8 cellular contexts compared by ENCODE assay signal in the genomic region with DNA sequence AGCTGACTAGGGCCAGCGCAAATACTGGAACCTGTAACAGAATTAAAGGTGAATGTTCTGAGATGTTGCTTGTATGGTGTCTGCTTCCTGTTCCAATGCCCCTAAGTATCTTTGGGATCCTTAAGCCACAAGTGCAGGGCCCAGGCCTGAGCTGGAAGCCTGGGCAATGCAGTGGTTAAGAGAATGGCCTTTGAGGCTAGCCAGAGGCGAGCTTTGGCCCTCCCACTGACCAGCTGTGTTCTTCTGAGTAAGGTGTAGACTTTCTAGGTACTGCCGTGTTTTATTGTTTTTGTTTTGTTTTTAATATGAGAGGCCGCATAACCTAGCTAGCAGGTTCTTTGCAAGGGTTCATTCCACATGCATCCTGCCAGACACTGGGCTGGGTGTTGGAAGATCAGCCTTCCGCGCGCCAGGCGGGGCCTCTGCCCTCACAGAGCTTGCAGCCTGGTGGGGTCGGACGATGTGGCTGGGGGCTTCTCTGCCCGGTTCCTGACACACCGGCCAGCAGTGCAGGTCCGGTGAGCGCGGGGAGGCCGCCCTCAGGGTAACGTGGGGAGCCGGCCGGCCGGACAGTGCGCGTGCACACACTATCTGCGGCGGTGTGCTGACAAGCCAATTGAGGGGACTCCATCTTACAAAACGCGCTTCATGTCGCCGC. TPM values are rescaled to one million over a fixed set of nuclear protein-coding genes. Genes with fewer than 3 reads are reported as not detected.
DNase-seq lines count a peak whose midpoint lies in the region; ATAC-seq, FAIRE-seq and TF ChIP-seq lines count a peak whose summit lies in the region.

No MANE protein-coding gene starts in this region.

- H3K4me2 ChIP-seq in DOHH2 (ENCODE audit: low read length), result peak overlapping the region; percentile 99
- peak overlapping the region; percentile 100 for H3K4me2 ChIP-seq in OCI-LY1 (ENCODE audit: low read length)

- no peaks in the 10 kb centered on the region for H3K27me3 ChIP-seq in DOHH2 (ENCODE audit: control insufficient read depth, low read length)
- no peaks in the 10 kb centered on the region for H3K27me3 ChIP-seq in OCI-LY1 (ENCODE audit: insufficient read depth, low read length)
- H3K27me3 ChIP-seq in pancreas, result no peaks in the 10 kb centered on the region

- H3K9me3 ChIP-seq in DOHH2 (ENCODE audit: control insufficient read depth, insufficient read depth, low read length), result no peaks in the 10 kb centered on the region
- H3K9me3 ChIP-seq in OCI-LY1 (ENCODE audit: low read length), result no peaks in the 10 kb centered on the region
- H3K9me3 ChIP-seq in pancreas, result no peaks in the 10 kb centered on the region

- H4K20me1 ChIP-seq in DOHH2 (ENCODE audit: control insufficient read depth, insufficient read depth, low read depth, low read length), result no peaks in the 10 kb centered on the region
- no peaks in the 10 kb centered on the region for H4K20me1 ChIP-seq in OCI-LY1 (ENCODE audit: insufficient read depth, low read length)

- TF ChIP-seq CTCF in DOHH2 (IDR thresholded peaks at IDR 0.05; ENCODE audit: low read depth, low read length, poor library complexity, severe bottlenecking) (no peak), OCI-LY1 (IDR thresholded peaks at IDR 0.05; ENCODE audit: low read length) (no peak), pancreas (IDR thresholded peaks at IDR 0.05) (no peak)

- H3K9ac ChIP-seq in OCI-LY1 (ENCODE audit: low read length), result peak overlapping the region; percentile 88

- H3K27ac ChIP-seq in DOHH2 (ENCODE audit: low read depth, low read length) (no peak overlapping the region; the same call in 1 of the 2 replicates), OCI-LY1 (ENCODE audit: low read depth, low read length, poor library complexity, severe bottlenecking) (peak overlapping the region; percentile 48), epithelial cell of prostate (peak overlapping the region; percentile 85), pancreas (peak overlapping the region; percentile 87 to 93 (median 90))

- intact Hi-C loops in pancreas (cut with DNase I), result no loop called here

- H3K9me2 ChIP-seq in DOHH2 (replicated peaks; ENCODE audit: control insufficient read depth, low read length), result no peaks in the 10 kb centered on the region
- H3K9me2 ChIP-seq in OCI-LY1 (ENCODE audit: low read depth, low read length), result no peaks in the 10 kb centered on the region

- peaks cover 31% of the 10 kb centered on the region for H3K4me1 ChIP-seq in DOHH2 (ENCODE audit: control insufficient read depth, low read length)
- H3K4me1 ChIP-seq in OCI-LY1 (ENCODE audit: insufficient read depth, low read length, severe bottlenecking), result peaks cover 37% of the 10 kb centered on the region
- H3K4me1 ChIP-seq in pancreas, result peaks cover 0 to 30% (median 10%) of the 10 kb centered on the region in 3 donors

- no peak for FAIRE-seq in pancreas (lab: Jason Lieb, UNC)

- DNase-seq in epithelial cell of prostate (ENCODE audit: low read depth, low spot score) (no peak), pancreas (peak in 1 of 6 donors; percentile 30), NCI-H2196 treated with DMSO at 0.1 percent for 48 hours (lab: John Stamatoyannopoulos, UW; ENCODE audit: unreplicated experiment) (no peak), NCI-H526 (lab: John Stamatoyannopoulos, UW) (no peak), amniotic stem cell (lab: John Stamatoyannopoulos, UW) (no peak)

- H3K4me3 ChIP-seq in DOHH2 (ENCODE audit: low read length) (peak overlapping the region; percentile 97), OCI-LY1 (ENCODE audit: low read depth, low read length, poor library complexity, severe bottlenecking) (peak overlapping the region; percentile 76), pancreas (peak overlapping the region; percentile 73 to 88 (median 82))

- 20 to 26% methylated on average over 28 of the region's 28 CpGs for WGBS in pancreas, 2 donors

- H3F3A ChIP-seq in DOHH2 (ENCODE audit: control insufficient read depth, insufficient read depth) (peaks cover 4% of the 10 kb centered on the region), OCI-LY1 (ENCODE audit: insufficient read depth, low read length) (no peaks in the 10 kb centered on the region; the same call in 1 of the 2 replicates)

- ATAC-seq in pancreas (peak in 1 of 4 donors; percentile 25), HG03378 (IDR thresholded peaks at IDR 0.05; ENCODE audit: unreplicated experiment) (no peak)

- H3K79me2 ChIP-seq in DOHH2 (ENCODE audit: control insufficient read depth, low read length) (peaks cover 66% of the 10 kb centered on the region), OCI-LY1 (ENCODE audit: insufficient read depth, low read length) (no peaks in the 10 kb centered on the region)

- peaks cover 80% of the 10 kb centered on the region for H3K36me3 ChIP-seq in DOHH2 (ENCODE audit: control insufficient read depth, low read length)
- peaks cover 59% of the 10 kb centered on the region for H3K36me3 ChIP-seq in OCI-LY1 (ENCODE audit: insufficient read depth, low read length)
- H3K36me3 ChIP-seq in pancreas, result peaks cover 0 to 44% (median 18%) of the 10 kb centered on the region in 3 donors

- H2AFZ ChIP-seq in OCI-LY1 (ENCODE audit: low read length), result no peak overlapping the region

RNA-seq across cellular contexts. Expression of a gene that starts 0.6 kb away (rescaled TPM):
- 10 to 100 TPM; 18.6 to 26.7 (median 22.9) TPM for total RNA-seq in pancreas
- polyA plus RNA-seq in pancreas, result 10 to 100 TPM; 31.9 to 44.5 TPM

RNA-seq across cellular contexts. Expression of a gene that starts 4.4 kb away (rescaled TPM):
- 10 to 100 TPM; 32.3 to 63.5 (median 52.3) TPM for total RNA-seq in pancreas
- 100 to 1,000 TPM; 135 to 152 TPM for polyA plus RNA-seq in pancreas

RNA-seq across cellular contexts. Expression of a gene that starts 11.2 kb away (rescaled TPM):
- total RNA-seq in pancreas, result 1 to 10 TPM; 1.0 to 2.7 (median 2.0) TPM
- 1 to 10 TPM; 3.9 to 7.0 TPM for polyA plus RNA-seq in pancreas

RNA-seq across cellular contexts. Expression of a gene that starts 13.6 kb away (rescaled TPM):
- total RNA-seq in pancreas, result 1 to 10 TPM in 2 of 6 donors, under 1 TPM in 4; 0.32 to 1.3 (median 0.74) TPM
- polyA plus RNA-seq in pancreas, result 1 to 10 TPM; 3.5 TPM

RNA-seq across cellular contexts. Expression of a gene that starts 30.3 kb away (rescaled TPM):
- total RNA-seq in pancreas, result 10 to 100 TPM; 17.6 to 33.8 (median 25.6) TPM
- polyA plus RNA-seq in pancreas, result 10 to 100 TPM; 51.6 to 52.6 TPM
